Comparison of ENCODE assay signal across 32 cellular contexts in the genomic region with DNA sequence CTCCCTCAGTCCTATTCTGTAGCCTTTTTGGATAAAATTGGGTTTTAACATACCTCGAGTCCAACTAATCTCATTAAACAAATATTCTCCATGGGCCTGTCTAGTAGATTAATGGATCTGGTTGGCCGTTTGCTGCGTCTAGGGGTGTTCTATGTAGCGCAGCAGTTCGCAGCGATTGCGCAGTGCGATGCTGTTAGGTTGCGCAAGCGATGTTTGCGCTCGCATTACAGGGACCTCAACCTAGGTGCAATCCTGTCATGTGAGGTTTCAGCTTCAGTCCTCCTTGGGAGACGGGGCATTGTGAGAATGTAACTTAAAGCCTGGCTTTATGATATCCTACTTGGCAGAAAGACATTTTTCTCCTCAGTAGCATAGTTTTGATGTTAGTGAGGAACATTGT. TPM values are rescaled to one million over a fixed set of nuclear protein-coding genes. Genes with fewer than 3 reads are reported as not detected.
DNase-seq lines count a peak whose midpoint lies in the region; ATAC-seq, FAIRE-seq and TF ChIP-seq lines count a peak whose summit lies in the region.
"Had no signal": no experiment of that assay in that cellular context is flagged by ENCODE, and none has a peak within 500 bp of the region (broad histone marks: within the 10 kb centered on the region; RNA-seq: fewer than 3 reads in every experiment).

No MANE protein-coding gene starts in this region.

- TF ChIP-seq POLR2A in HepG2 (IDR thresholded peaks at IDR 0.05; ENCODE audit: insufficient read depth in 1 of 2, low read depth in 2 of 2, low read length in 2 of 2) (no peak), right lobe of liver (IDR thresholded peaks at IDR 0.05) (no peak)

- in situ Hi-C loops in HepG2 (cut with HindIII; ENCODE audit: extremely low pct_ligation_motif_present, low pct_unique_long_range_greater_than_20kb) = no loop called here

- peaks cover 61% of the 10 kb centered on the region for H3K4me1 Mint-ChIP-seq in activated CD8-positive, alpha-beta T cell treated with anti-CD3 and anti-CD28 coated beads for 36 hours (ENCODE audit: low read depth)
- peaks cover 46% of the 10 kb centered on the region for H3K4me1 Mint-ChIP-seq in activated CD8-positive, alpha-beta T cell treated with anti-CD3 and anti-CD28 coated beads, Interleukin-2, amount 10 ng/mL, durations not matched to agents 7 days and 5 days (ENCODE audit: low read depth)
- H3K4me1 Mint-ChIP-seq in activated naive CD8-positive, alpha-beta T cell treated with anti-CD3 and anti-CD28 coated beads for 36 hours = peaks cover 55% of the 10 kb centered on the region

- H3K9ac ChIP-seq in HepG2 (ENCODE audit: insufficient read depth, low read depth, low read length) = no peak overlapping the region
- H3K9ac ChIP-seq: SK-N-SH had no signal

- no peaks in the 10 kb centered on the region for H3K9me3 Mint-ChIP-seq in activated CD8-positive, alpha-beta T cell treated with anti-CD3 and anti-CD28 coated beads for 36 hours
- no peaks in the 10 kb centered on the region for H3K9me3 Mint-ChIP-seq in activated CD8-positive, alpha-beta T cell treated with anti-CD3 and anti-CD28 coated beads, Interleukin-2, amount 10 ng/mL, durations not matched to agents 7 days and 5 days (ENCODE audit: insufficient read depth)
- H3K9me3 Mint-ChIP-seq in activated naive CD8-positive, alpha-beta T cell treated with anti-CD3 and anti-CD28 coated beads for 36 hours = no peaks in the 10 kb centered on the region
- H3K9me3 Mint-ChIP-seq: CD8-positive, alpha-beta memory T cell; GM23338; HFFc6 had no signal

- WGBS in HepG2 (ENCODE audit: low lambda C conversion rate) = 98% methylated on average over 12 of the region's 13 CpGs
- 87% methylated on average over 11 of the region's 13 CpGs for WGBS in right lobe of liver (ENCODE audit: insufficient coverage, low coverage, low lambda C conversion rate, missing lambda C conversion rate)

- no peaks in the 10 kb centered on the region for H3K27me3 Mint-ChIP-seq in activated CD8-positive, alpha-beta T cell treated with anti-CD3 and anti-CD28 coated beads for 36 hours
- H3K27me3 Mint-ChIP-seq in activated CD8-positive, alpha-beta T cell treated with anti-CD3 and anti-CD28 coated beads, Interleukin-2, amount 10 ng/mL, durations not matched to agents 7 days and 5 days (ENCODE audit: low read depth) = no peaks in the 10 kb centered on the region
- H3K27me3 Mint-ChIP-seq in activated naive CD8-positive, alpha-beta T cell treated with anti-CD3 and anti-CD28 coated beads for 36 hours = no peaks in the 10 kb centered on the region

- no peak for DNase-seq in activated CD8-positive, alpha-beta T cell treated with anti-CD3 and anti-CD28 coated beads for 36 hours
- no peak for DNase-seq in activated CD8-positive, alpha-beta T cell treated with anti-CD3 and anti-CD28 coated beads, Interleukin-2, amount 10 ng/mL, durations not matched to agents 7 days and 5 days
- no peak for DNase-seq in HepG2 (ENCODE audit: low spot score)
- DNase-seq in right lobe of liver = no peak
- DNase-seq in activated naive CD8-positive, alpha-beta T cell treated with anti-CD3 and anti-CD28 coated beads for 36 hours = no peak
- DNase-seq in NCI-H446 treated with DMSO at 0.1 percent for 48 hours (lab: John Stamatoyannopoulos, UW) = no peak
- DNase-seq in NCI-H2227 (lab: John Stamatoyannopoulos, UW; ENCODE audit: unreplicated experiment) = no peak
- no peak for DNase-seq in activated CD4-positive, alpha-beta T cell treated with anti-CD3 and anti-CD28 coated beads, Interleukin-2, amount 50 U/mL, for 1 hour
- DNase-seq: 8988T; ACHN; BE2C; CD8-positive, alpha-beta memory T cell; DMS 273 treated with DMSO at 0.1 percent for 48 hours; DMS79; EL; GDM1; HFFc6; Kasumi-1; NCI-H1105 treated with DMSO at 0.1 percent for 48 hours; NCI-H146; NCI-H1930; NCI-H2107; NCI-H446; NCI-H526; NCI-H82; OCI-M1; SK-N-SH had no signal

- H3K4me3 Mint-ChIP-seq in activated CD8-positive, alpha-beta T cell treated with anti-CD3 and anti-CD28 coated beads for 36 hours = no peak overlapping the region
- no peak overlapping the region for H3K4me3 Mint-ChIP-seq in activated CD8-positive, alpha-beta T cell treated with anti-CD3 and anti-CD28 coated beads, Interleukin-2, amount 10 ng/mL, durations not matched to agents 7 days and 5 days
- H3K4me3 Mint-ChIP-seq in activated naive CD8-positive, alpha-beta T cell treated with anti-CD3 and anti-CD28 coated beads for 36 hours = no peak overlapping the region
- H3K4me3 Mint-ChIP-seq: CD14-positive monocyte, GM23338, HFFc6 had no signal

- TF ChIP-seq CTCF in activated CD8-positive, alpha-beta T cell treated with anti-CD3 and anti-CD28 coated beads for 36 hours (IDR thresholded peaks at IDR 0.05) = no peak
- TF ChIP-seq CTCF in HepG2 (CRISPR knock-in tag; IDR thresholded peaks at IDR 0.05) (no peak), right lobe of liver (IDR thresholded peaks at IDR 0.05) (no peak)

- FAIRE-seq in HepG2 (lab: Jason Lieb, UNC) = no peak
- FAIRE-seq: GM12891, RCC 7860 had no signal

- CTCF ChIA-PET in activated CD8-positive, alpha-beta T cell treated with anti-CD3 and anti-CD28 coated beads for 36 hours (lab: Charles Lee) = no interaction called here
- CTCF ChIA-PET in activated CD8-positive, alpha-beta T cell treated with anti-CD3 and anti-CD28 coated beads, Interleukin-2, amount 10 ng/mL, durations not matched to agents 7 days and 5 days (lab: Charles Lee) = no interaction called here
- CTCF ChIA-PET in HepG2 (lab: Yijun Ruan, JAX; ENCODE audit: low intra/inter-chr PET ratio, low total read pairs) = no interaction called here

- H3K9me3 ChIP-seq in HepG2 (ENCODE audit: low read length) (no peaks in the 10 kb centered on the region), right lobe of liver (no peaks in the 10 kb centered on the region)
- H3K9me3 ChIP-seq: BE2C, HAP-1, SK-N-SH had no signal

- ATAC-seq in activated CD8-positive, alpha-beta T cell treated with anti-CD3 and anti-CD28 coated beads for 36 hours = no peak
- no peak for ATAC-seq in activated CD8-positive, alpha-beta T cell treated with anti-CD3 and anti-CD28 coated beads, Interleukin-2, amount 10 ng/mL, durations not matched to agents 7 days and 5 days
- ATAC-seq in HepG2 = no peak
- ATAC-seq in right lobe of liver = no peak

- peaks cover 58% of the 10 kb centered on the region for H3K79me2 ChIP-seq in HepG2 (ENCODE audit: insufficient read depth, low read length)

- no peak for TF ChIP-seq EP300 in HepG2 (IDR thresholded peaks at IDR 0.05; ENCODE audit: low read depth in 2 of 2, low read length in 2 of 2)
- no peak for TF ChIP-seq EP300 in HepG2 (CRISPR knock-in tag; IDR thresholded peaks at IDR 0.05; ENCODE audit: borderline replicate concordance)

- H3K4me3 ChIP-seq in HepG2 (replicated peaks in 1 of 3; ENCODE audit: insufficient read depth in 1 of 3, low read depth in 2 of 3, low read length in 3 of 3) (no peak overlapping the region), right lobe of liver (no peak overlapping the region)
- H3K4me3 ChIP-seq: GM23338, HAP-1 had no signal

- POLR2A ChIA-PET in activated CD8-positive, alpha-beta T cell treated with anti-CD3 and anti-CD28 coated beads for 36 hours (lab: Charles Lee) = interaction anchor here (0.7 to 6.3 kb wide), 3 partner anchors 10 to 121 kb away, joined by 3 to 127 read pairs (median 8); a partner anchor contains a TSS
- POLR2A ChIA-PET in activated CD8-positive, alpha-beta T cell treated with anti-CD3 and anti-CD28 coated beads, Interleukin-2, amount 10 ng/mL, durations not matched to agents 7 days and 5 days (lab: Charles Lee) = interaction anchor here (6.5 kb wide), 1 partner anchor 13 kb away, joined by 86 read pairs; a partner anchor contains a TSS
- POLR2A ChIA-PET in HepG2 (lab: Yijun Ruan, JAX) = no interaction called here

- H3K4me2 ChIP-seq in HepG2 (ENCODE audit: low read depth, low read length) = no peak overlapping the region
- H3K4me2 ChIP-seq: GM23338, SK-N-SH had no signal

- H3K36me3 Mint-ChIP-seq in activated CD8-positive, alpha-beta T cell treated with anti-CD3 and anti-CD28 coated beads for 36 hours (ENCODE audit: low read depth) = peaks cover 75% of the 10 kb centered on the region
- H3K36me3 Mint-ChIP-seq in activated CD8-positive, alpha-beta T cell treated with anti-CD3 and anti-CD28 coated beads, Interleukin-2, amount 10 ng/mL, durations not matched to agents 7 days and 5 days (ENCODE audit: low read depth) = peaks cover 68% of the 10 kb centered on the region
- H3K36me3 Mint-ChIP-seq in activated naive CD8-positive, alpha-beta T cell treated with anti-CD3 and anti-CD28 coated beads for 36 hours = peaks cover 64% of the 10 kb centered on the region

- TF ChIP-seq RAD21 in HepG2 (CRISPR knock-in tag; IDR thresholded peaks at IDR 0.05) = no peak

- H3K36me3 ChIP-seq in HepG2 (replicated peaks in 1 of 2; ENCODE audit: control insufficient read depth in 1 of 2, insufficient read depth in 2 of 2, low read length in 2 of 2) (peaks cover 6 to 27% of the 10 kb centered on the region in 2 experiments; a peak in 4 of 5 replicates), right lobe of liver (peaks cover 0 to 22% (median 12%) of the 10 kb centered on the region in 4 donors)

- H3K27me3 ChIP-seq in HepG2 (ENCODE audit: control insufficient read depth in 1 of 2, insufficient read depth in 2 of 2, low read length in 2 of 2) (no peaks in the 10 kb centered on the region), right lobe of liver (no peaks in the 10 kb centered on the region)
- H3K27me3 ChIP-seq: BE2C had no signal

- H3K27ac ChIP-seq in HepG2 (ENCODE audit: extremely low read length, insufficient read depth, low read length) = no peak overlapping the region
- no peak overlapping the region for H3K27ac ChIP-seq in right lobe of liver

- BruUV-seq in HepG2 (replicated peaks; lab: Mats Ljungman, UMichigan) = no TSS peak

- peaks cover 24% of the 10 kb centered on the region for H4K20me1 ChIP-seq in HepG2 (ENCODE audit: insufficient read depth, low read length)

- H3K4me1 ChIP-seq in HepG2 (ENCODE audit: insufficient read depth, low read length) (peaks cover 1% of the 10 kb centered on the region; the same call in 1 of the 2 replicates), right lobe of liver (peaks cover 0 to 13% (median 0%) of the 10 kb centered on the region in 4 donors)

- intact Hi-C loops in activated CD8-positive, alpha-beta T cell treated with anti-CD3 and anti-CD28 coated beads for 36 hours (cut with micrococcal nuclease) = no loop called here
- intact Hi-C loops in HepG2 (cut with micrococcal nuclease; ENCODE audit: unreplicated experiment) = no loop called here
- intact Hi-C loops in right lobe of liver (cut with DNase I) = no loop called here

- no peak overlapping the region for H2AFZ ChIP-seq in HepG2 (ENCODE audit: low read length)
- H2AFZ ChIP-seq: GM23338 had no signal

- H3K27ac Mint-ChIP-seq in activated CD8-positive, alpha-beta T cell treated with anti-CD3 and anti-CD28 coated beads for 36 hours = peak overlapping the region; percentile 15
- H3K27ac Mint-ChIP-seq in activated CD8-positive, alpha-beta T cell treated with anti-CD3 and anti-CD28 coated beads, Interleukin-2, amount 10 ng/mL, durations not matched to agents 7 days and 5 days = no peak overlapping the region
- H3K27ac Mint-ChIP-seq in activated naive CD8-positive, alpha-beta T cell treated with anti-CD3 and anti-CD28 coated beads for 36 hours = peak overlapping the region; percentile 38
- H3K27ac Mint-ChIP-seq: HFFc6 had no signal

RNA-seq across cellular contexts. Expression of a gene that starts 14.0 kb away (rescaled TPM):
- total RNA-seq in activated CD8-positive, alpha-beta T cell treated with anti-CD3 and anti-CD28 coated beads for 36 hours = 100 to 1,000 TPM; 354 to 358 TPM
- 100 to 1,000 TPM; 252 to 264 TPM for total RNA-seq in activated CD8-positive, alpha-beta T cell treated with anti-CD3 and anti-CD28 coated beads, Interleukin-2, amount 10 ng/mL, durations not matched to agents 7 days and 5 days
- total RNA-seq in HepG2 (2016; rRNA removed; fragmentation: Illumina TruSeq; extraction: Trizol) = 52.5 and 71.7 TPM in 2 replicates
- 4.9 and 5.6 TPM in 2 replicates for total RNA-seq in HepG2 (2016; cell fraction: cytosol; rRNA removed; fragmentation: Illumina TruSeq; extraction: Trizol; ENCODE audit: low read depth)
- 52.7 and 70.9 TPM in 2 replicates for total RNA-seq in HepG2 (2016; cell fraction: insoluble cytoplasmic fraction; rRNA removed; fragmentation: Illumina TruSeq; extraction: Trizol)
- 11.5 and 13.1 TPM in 2 replicates for total RNA-seq in HepG2 (2016; cell fraction: membrane; rRNA removed; fragmentation: Illumina TruSeq; extraction: Trizol)
- total RNA-seq in HepG2 (2016; cell fraction: nucleus; rRNA removed; fragmentation: Illumina TruSeq; extraction: Trizol) = 170 and 179 TPM in 2 replicates
- 463 and 485 TPM in 2 replicates for polyA plus RNA-seq in HepG2 (2011; rRNA removed)
- polyA plus RNA-seq in HepG2 (2011; cell fraction: cytosol; rRNA removed) = 37.5 and 43.0 TPM in 2 replicates
- 2,493 and 2,606 TPM in 2 replicates for polyA plus RNA-seq in HepG2 (2011; cell fraction: nucleus; rRNA removed)
- 113 and 128 TPM in 2 replicates for polyA plus RNA-seq in HepG2 (2012)
- 0.86 and 0.88 TPM in 2 replicates for polyA plus RNA-seq in HepG2 (2016; cell fraction: cytosol; fragmentation: Illumina TruSeq; extraction: Trizol; ENCODE audit: low read depth)
- polyA plus RNA-seq in HepG2 (2016; cell fraction: insoluble cytoplasmic fraction; fragmentation: Illumina TruSeq; extraction: Trizol; ENCODE audit: low read depth) = 22.9 and 23.0 TPM in 2 replicates
- polyA plus RNA-seq in HepG2 (2016; cell fraction: membrane; fragmentation: Illumina TruSeq; extraction: Trizol; ENCODE audit: low read depth) = 3.1 and 3.9 TPM in 2 replicates
- 356 and 366 TPM in 2 replicates for polyA plus RNA-seq in HepG2 (2016; cell fraction: nucleus; fragmentation: Illumina TruSeq; extraction: Trizol; ENCODE audit: insufficient read depth, low read depth)
- 281 and 760 TPM in 2 replicates for polyA minus RNA-seq in HepG2 (2011; rRNA and poly(A)+ RNA removed; ENCODE audit: low replicate concordance)
- 35.7 and 38.7 TPM in 2 replicates for polyA minus RNA-seq in HepG2 (2011; cell fraction: cytosol; rRNA and poly(A)+ RNA removed)
- 961 and 1,068 TPM in 2 replicates for polyA minus RNA-seq in HepG2 (2011; cell fraction: nucleus; rRNA and poly(A)+ RNA removed)
- 10 to 100 TPM; 35.5 to 67.0 (median 44.5) TPM for total RNA-seq in right lobe of liver
- total RNA-seq in activated naive CD8-positive, alpha-beta T cell treated with anti-CD3 and anti-CD28 coated beads for 36 hours = 100 to 1,000 TPM; 233 to 244 TPM

RNA-seq across cellular contexts. Expression of a gene that starts 31.4 kb away (rescaled TPM):
- total RNA-seq in activated CD8-positive, alpha-beta T cell treated with anti-CD3 and anti-CD28 coated beads for 36 hours = 1 to 10 TPM; 3.5 to 5.1 TPM
- total RNA-seq in activated CD8-positive, alpha-beta T cell treated with anti-CD3 and anti-CD28 coated beads, Interleukin-2, amount 10 ng/mL, durations not matched to agents 7 days and 5 days = 1 to 10 TPM; 6.5 to 6.6 TPM
- total RNA-seq in HepG2 (2016; rRNA removed; fragmentation: Illumina TruSeq; extraction: Trizol) (0.17 and 0.66 TPM in 2 replicates), right lobe of liver (1 to 10 TPM in 3 of 6 experiments, under 1 TPM in 3; 0.37 to 1.7 (median 0.95) TPM)
- 0.35 and 0.51 TPM in 2 replicates for total RNA-seq in HepG2 (2016; cell fraction: cytosol; rRNA removed; fragmentation: Illumina TruSeq; extraction: Trizol; ENCODE audit: low read depth)
- total RNA-seq in HepG2 (2016; cell fraction: insoluble cytoplasmic fraction; rRNA removed; fragmentation: Illumina TruSeq; extraction: Trizol) = 0.27 and 0.32 TPM in 2 replicates
- total RNA-seq in HepG2 (2016; cell fraction: membrane; rRNA removed; fragmentation: Illumina TruSeq; extraction: Trizol) = 0.38 and 0.43 TPM in 2 replicates
- 0.62 and 0.69 TPM in 2 replicates for total RNA-seq in HepG2 (2016; cell fraction: nucleus; rRNA removed; fragmentation: Illumina TruSeq; extraction: Trizol)
- 0.38 and 0.44 TPM in 2 replicates for polyA plus RNA-seq in HepG2 (2011; rRNA removed)
- polyA plus RNA-seq in HepG2 (2011; cell fraction: cytosol; rRNA removed) = 0.09 and 0.12 TPM in 2 replicates
- polyA plus RNA-seq in HepG2 (2011; cell fraction: nucleus; rRNA removed) = 1.7 and 2.0 TPM in 2 replicates
- 0.27 and 0.55 TPM in 2 replicates for polyA plus RNA-seq in HepG2 (2012)
- 0.05 and 0.11 TPM in 2 replicates for polyA plus RNA-seq in HepG2 (2016; cell fraction: cytosol; fragmentation: Illumina TruSeq; extraction: Trizol; ENCODE audit: low read depth)
- polyA plus RNA-seq in HepG2 (2016; cell fraction: insoluble cytoplasmic fraction; fragmentation: Illumina TruSeq; extraction: Trizol; ENCODE audit: low read depth) = 0.17 and 0.27 TPM in 2 replicates
- polyA plus RNA-seq in HepG2 (2016; cell fraction: membrane; fragmentation: Illumina TruSeq; extraction: Trizol; ENCODE audit: low read depth) = 0.17 and 0.20 TPM in 2 replicates
- polyA plus RNA-seq in HepG2 (2016; cell fraction: nucleus; fragmentation: Illumina TruSeq; extraction: Trizol; ENCODE audit: insufficient read depth, low read depth) = 1.8 and 2.4 TPM in 2 replicates
- polyA minus RNA-seq in HepG2 (2011; rRNA and poly(A)+ RNA removed; ENCODE audit: low replicate concordance) = 0.48 and 0.96 TPM in 2 replicates
- polyA minus RNA-seq in HepG2 (2011; cell fraction: cytosol; rRNA and poly(A)+ RNA removed) = not detected in 2 replicates
- 0.77 and 1.1 TPM in 2 replicates for polyA minus RNA-seq in HepG2 (2011; cell fraction: nucleus; rRNA and poly(A)+ RNA removed)
- 1 to 10 TPM; 1.6 to 3.1 TPM for total RNA-seq in activated naive CD8-positive, alpha-beta T cell treated with anti-CD3 and anti-CD28 coated beads for 36 hours
